1 cellular context compared by ENCODE assay signal in the genomic region with DNA sequence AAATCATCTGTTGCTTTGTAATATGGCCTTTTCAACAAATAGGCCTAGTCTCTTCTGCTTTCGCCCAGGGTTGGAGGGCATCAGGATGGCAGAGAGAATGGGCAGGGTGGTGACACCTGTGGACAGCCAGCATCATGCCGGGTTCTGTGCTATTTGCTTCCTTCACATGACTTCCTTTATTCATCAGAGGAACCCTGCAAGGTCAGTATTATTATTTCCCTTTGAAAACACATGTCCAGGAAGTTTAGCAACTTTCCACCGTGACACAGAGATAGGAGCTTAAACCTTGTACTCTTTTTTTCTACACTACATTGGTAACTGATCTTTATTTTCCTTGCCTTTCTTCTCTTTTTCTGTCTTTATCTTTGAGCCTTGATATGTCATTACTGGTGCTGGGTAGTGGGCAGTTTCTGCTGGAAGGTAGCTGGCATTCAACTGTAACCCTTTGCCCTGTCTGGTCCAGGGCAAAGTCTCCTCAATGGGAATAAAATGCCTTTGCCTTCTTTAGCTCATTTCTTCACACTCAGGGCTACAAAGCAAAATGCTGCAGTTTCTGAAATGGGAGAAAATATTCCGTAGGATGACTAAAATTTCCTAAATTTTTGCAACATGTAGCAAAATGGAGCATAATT.
A peak's percentile ranks its signal among the peaks of the same experiment; 100 is the strongest.
TF ChIP-seq lines count a peak whose summit lies in the region.

No MANE protein-coding gene starts in this region.

TF ChIP-seq in HepG2, 621 proteins besides CTCF, POLR2A, EP300 and RAD21 (continues in another document):
- TF ChIP-seq USF2 (IDR thresholded peaks at IDR 0.05; ENCODE audit: low read depth, low read length), result no peak
- no peak for TF ChIP-seq USF2 (CRISPR knock-in tag; IDR thresholded peaks at IDR 0.05; ENCODE audit: borderline replicate concordance)
- TF ChIP-seq ZNF136 (CRISPR knock-in tag; IDR thresholded peaks at IDR 0.05; ENCODE audit: low read depth), result no peak
- TF ChIP-seq TOE1 (CRISPR knock-in tag; IDR thresholded peaks at IDR 0.05), result no peak
- 0 out of 2 replicates have a peak, but pooled peaks have one; percentile 21 for TF ChIP-seq ZNF292 (CRISPR knock-in tag; IDR thresholded peaks at IDR 0.05; ENCODE audit: borderline replicate concordance, low read depth)
- TF ChIP-seq ZNF724P (CRISPR knock-in tag; IDR thresholded peaks at IDR 0.05; ENCODE audit: borderline replicate concordance), result no peak
- no peak for TF ChIP-seq SETDB1 (CRISPR knock-in tag; IDR thresholded peaks at IDR 0.05; ENCODE audit: borderline replicate concordance)
- no peak for TF ChIP-seq ZNF546 (CRISPR knock-in tag; conservative IDR thresholded peaks at IDR 0.05)
- TF ChIP-seq THAP11 (CRISPR knock-in tag; IDR thresholded peaks at IDR 0.05), result no peak; the same call in 1 of the 2 replicates
- TF ChIP-seq PCBP2 (optimal IDR thresholded peaks at IDR 0.05; ENCODE audit: low read depth, low read length, poor library complexity, severe bottlenecking), result no peak
- peak; percentile 88 for TF ChIP-seq SAP130 (CRISPR knock-in tag; IDR thresholded peaks at IDR 0.05; ENCODE audit: low read depth)
- no peak for TF ChIP-seq ZNF75D (CRISPR knock-in tag; IDR thresholded peaks at IDR 0.05; ENCODE audit: borderline replicate concordance)
- TF ChIP-seq, protein P1, sequence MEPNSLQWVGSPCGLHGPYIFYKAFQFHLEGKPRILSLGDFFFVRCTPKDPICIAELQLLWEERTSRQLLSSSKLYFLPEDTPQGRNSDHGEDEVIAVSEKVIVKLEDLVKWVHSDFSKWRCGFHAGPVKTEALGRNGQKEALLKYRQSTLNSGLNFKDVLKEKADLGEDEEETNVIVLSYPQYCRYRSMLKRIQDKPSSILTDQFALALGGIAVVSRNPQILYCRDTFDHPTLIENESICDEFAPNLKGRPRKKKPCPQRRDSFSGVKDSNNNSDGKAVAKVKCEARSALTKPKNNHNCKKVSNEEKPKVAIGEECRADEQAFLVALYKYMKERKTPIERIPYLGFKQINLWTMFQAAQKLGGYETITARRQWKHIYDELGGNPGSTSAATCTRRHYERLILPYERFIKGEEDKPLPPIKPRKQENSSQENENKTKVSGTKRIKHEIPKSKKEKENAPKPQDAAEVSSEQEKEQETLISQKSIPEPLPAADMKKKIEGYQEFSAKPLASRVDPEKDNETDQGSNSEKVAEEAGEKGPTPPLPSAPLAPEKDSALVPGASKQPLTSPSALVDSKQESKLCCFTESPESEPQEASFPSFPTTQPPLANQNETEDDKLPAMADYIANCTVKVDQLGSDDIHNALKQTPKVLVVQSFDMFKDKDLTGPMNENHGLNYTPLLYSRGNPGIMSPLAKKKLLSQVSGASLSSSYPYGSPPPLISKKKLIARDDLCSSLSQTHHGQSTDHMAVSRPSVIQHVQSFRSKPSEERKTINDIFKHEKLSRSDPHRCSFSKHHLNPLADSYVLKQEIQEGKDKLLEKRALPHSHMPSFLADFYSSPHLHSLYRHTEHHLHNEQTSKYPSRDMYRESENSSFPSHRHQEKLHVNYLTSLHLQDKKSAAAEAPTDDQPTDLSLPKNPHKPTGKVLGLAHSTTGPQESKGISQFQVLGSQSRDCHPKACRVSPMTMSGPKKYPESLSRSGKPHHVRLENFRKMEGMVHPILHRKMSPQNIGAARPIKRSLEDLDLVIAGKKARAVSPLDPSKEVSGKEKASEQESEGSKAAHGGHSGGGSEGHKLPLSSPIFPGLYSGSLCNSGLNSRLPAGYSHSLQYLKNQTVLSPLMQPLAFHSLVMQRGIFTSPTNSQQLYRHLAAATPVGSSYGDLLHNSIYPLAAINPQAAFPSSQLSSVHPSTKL (CRISPR knock-in tag; IDR thresholded peaks at IDR 0.05), result peak; percentile 88
- 0 out of 2 replicates have a peak, but pooled peaks have one; percentile 34 for TF ChIP-seq ZFP36L1 (CRISPR knock-in tag; IDR thresholded peaks at IDR 0.05)
- no peak for TF ChIP-seq SMC3 (IDR thresholded peaks at IDR 0.05; ENCODE audit: low read length)
- TF ChIP-seq ZBTB43 (CRISPR knock-in tag; conservative IDR thresholded peaks at IDR 0.05), result peak; percentile 74
- TF ChIP-seq PITX1 (CRISPR knock-in tag; IDR thresholded peaks at IDR 0.05), result peak; percentile 23; the same call in 1 of the 2 replicates
- peak; percentile 25; the same call in 1 of the 2 replicates for TF ChIP-seq ZNF652 (CRISPR knock-in tag; IDR thresholded peaks at IDR 0.05; ENCODE audit: borderline replicate concordance, low read depth)
- TF ChIP-seq FOXM1 (CRISPR knock-in tag; IDR thresholded peaks at IDR 0.05), result no peak
- TF ChIP-seq ZNF543 (CRISPR knock-in tag; IDR thresholded peaks at IDR 0.05), result no peak
- TF ChIP-seq NFRKB (IDR thresholded peaks at IDR 0.05), result no peak
- no peak for TF ChIP-seq ZNF232 (CRISPR knock-in tag; IDR thresholded peaks at IDR 0.05; ENCODE audit: borderline replicate concordance)
- TF ChIP-seq ZSCAN21 (CRISPR knock-in tag; IDR thresholded peaks at IDR 0.05; ENCODE audit: borderline replicate concordance), result no peak
- TF ChIP-seq HOMEZ (CRISPR knock-in tag; IDR thresholded peaks at IDR 0.05; ENCODE audit: low read depth), result peak; percentile 41; the same call in 1 of the 2 replicates
- no peak for TF ChIP-seq NONO (IDR thresholded peaks at IDR 0.05)
- TF ChIP-seq NONO (CRISPR knock-in tag; conservative IDR thresholded peaks at IDR 0.05), result no peak
- TF ChIP-seq ZSCAN22 (CRISPR knock-in tag; IDR thresholded peaks at IDR 0.05), result no peak
- TF ChIP-seq ZNF644 (CRISPR knock-in tag; IDR thresholded peaks at IDR 0.05; ENCODE audit: low read depth), result 0 out of 2 replicates have a peak, but pooled peaks have one; percentile 8
- TF ChIP-seq, protein P2, sequence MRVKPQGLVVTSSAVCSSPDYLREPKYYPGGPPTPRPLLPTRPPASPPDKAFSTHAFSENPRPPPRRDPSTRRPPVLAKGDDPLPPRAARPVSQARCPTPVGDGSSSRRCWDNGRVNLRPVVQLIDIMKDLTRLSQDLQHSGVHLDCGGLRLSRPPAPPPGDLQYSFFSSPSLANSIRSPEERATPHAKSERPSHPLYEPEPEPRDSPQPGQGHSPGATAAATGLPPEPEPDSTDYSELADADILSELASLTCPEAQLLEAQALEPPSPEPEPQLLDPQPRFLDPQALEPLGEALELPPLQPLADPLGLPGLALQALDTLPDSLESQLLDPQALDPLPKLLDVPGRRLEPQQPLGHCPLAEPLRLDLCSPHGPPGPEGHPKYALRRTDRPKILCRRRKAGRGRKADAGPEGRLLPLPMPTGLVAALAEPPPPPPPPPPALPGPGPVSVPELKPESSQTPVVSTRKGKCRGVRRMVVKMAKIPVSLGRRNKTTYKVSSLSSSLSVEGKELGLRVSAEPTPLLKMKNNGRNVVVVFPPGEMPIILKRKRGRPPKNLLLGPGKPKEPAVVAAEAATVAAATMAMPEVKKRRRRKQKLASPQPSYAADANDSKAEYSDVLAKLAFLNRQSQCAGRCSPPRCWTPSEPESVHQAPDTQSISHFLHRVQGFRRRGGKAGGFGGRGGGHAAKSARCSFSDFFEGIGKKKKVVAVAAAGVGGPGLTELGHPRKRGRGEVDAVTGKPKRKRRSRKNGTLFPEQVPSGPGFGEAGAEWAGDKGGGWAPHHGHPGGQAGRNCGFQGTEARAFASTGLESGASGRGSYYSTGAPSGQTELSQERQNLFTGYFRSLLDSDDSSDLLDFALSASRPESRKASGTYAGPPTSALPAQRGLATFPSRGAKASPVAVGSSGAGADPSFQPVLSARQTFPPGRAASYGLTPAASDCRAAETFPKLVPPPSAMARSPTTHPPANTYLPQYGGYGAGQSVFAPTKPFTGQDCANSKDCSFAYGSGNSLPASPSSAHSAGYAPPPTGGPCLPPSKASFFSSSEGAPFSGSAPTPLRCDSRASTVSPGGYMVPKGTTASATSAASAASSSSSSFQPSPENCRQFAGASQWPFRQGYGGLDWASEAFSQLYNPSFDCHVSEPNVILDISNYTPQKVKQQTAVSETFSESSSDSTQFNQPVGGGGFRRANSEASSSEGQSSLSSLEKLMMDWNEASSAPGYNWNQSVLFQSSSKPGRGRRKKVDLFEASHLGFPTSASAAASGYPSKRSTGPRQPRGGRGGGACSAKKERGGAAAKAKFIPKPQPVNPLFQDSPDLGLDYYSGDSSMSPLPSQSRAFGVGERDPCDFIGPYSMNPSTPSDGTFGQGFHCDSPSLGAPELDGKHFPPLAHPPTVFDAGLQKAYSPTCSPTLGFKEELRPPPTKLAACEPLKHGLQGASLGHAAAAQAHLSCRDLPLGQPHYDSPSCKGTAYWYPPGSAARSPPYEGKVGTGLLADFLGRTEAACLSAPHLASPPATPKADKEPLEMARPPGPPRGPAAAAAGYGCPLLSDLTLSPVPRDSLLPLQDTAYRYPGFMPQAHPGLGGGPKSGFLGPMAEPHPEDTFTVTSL (CRISPR knock-in tag; IDR thresholded peaks at IDR 0.05; ENCODE audit: borderline replicate concordance), result peak; percentile 80; the same call in 1 of the 2 replicates
- TF ChIP-seq ZBTB38 (CRISPR knock-in tag; IDR thresholded peaks at IDR 0.05), result no peak
- TF ChIP-seq KDM3A (CRISPR knock-in tag; IDR thresholded peaks at IDR 0.05; ENCODE audit: low read depth), result no peak
- peak; percentile 21 for TF ChIP-seq PHF5A (CRISPR knock-in tag; IDR thresholded peaks at IDR 0.05; ENCODE audit: low read depth, unreplicated experiment)
- no peak for TF ChIP-seq NFIB (CRISPR knock-in tag; IDR thresholded peaks at IDR 0.05; ENCODE audit: borderline replicate concordance)
- TF ChIP-seq ZNF431 (CRISPR knock-in tag; IDR thresholded peaks at IDR 0.05; ENCODE audit: borderline replicate concordance, low read depth), result no peak
- no peak for TF ChIP-seq SOX13 (IDR thresholded peaks at IDR 0.05)
- TF ChIP-seq SOX13 (CRISPR knock-in tag; conservative IDR thresholded peaks at IDR 0.05 in 1 of 2, IDR thresholded peaks at IDR 0.05 in 1 of 2), result peak in 1 of 2 experiments; percentile 88; a peak in 2 of 4 replicates
- 0 out of 2 replicates have a peak, but pooled peaks have one; percentile 23 for TF ChIP-seq ZMAT3 (CRISPR knock-in tag; conservative IDR thresholded peaks at IDR 0.05)
- 0 out of 2 replicates have a peak, but pooled peaks have one; percentile 15 for TF ChIP-seq ZNF124 (CRISPR knock-in tag; IDR thresholded peaks at IDR 0.05)
- no peak for TF ChIP-seq CC2D1A (CRISPR knock-in tag; IDR thresholded peaks at IDR 0.05)
- TF ChIP-seq, protein P3, sequence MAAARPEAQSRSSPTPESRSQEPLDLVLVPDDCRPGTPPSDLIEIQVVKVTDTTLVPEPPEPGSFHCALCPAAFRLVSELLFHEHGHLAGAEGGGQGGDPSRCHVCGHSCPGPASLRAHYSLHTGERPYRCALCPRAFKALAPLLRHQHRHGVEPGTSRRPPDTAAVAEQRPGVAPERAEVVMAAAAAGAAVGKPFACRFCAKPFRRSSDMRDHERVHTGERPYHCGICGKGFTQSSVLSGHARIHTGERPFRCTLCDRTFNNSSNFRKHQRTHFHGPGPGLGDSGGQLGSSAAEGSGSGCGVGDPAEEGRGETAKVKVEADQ (CRISPR knock-in tag; IDR thresholded peaks at IDR 0.05; ENCODE audit: borderline replicate concordance), result no peak
- TF ChIP-seq, protein P4, sequence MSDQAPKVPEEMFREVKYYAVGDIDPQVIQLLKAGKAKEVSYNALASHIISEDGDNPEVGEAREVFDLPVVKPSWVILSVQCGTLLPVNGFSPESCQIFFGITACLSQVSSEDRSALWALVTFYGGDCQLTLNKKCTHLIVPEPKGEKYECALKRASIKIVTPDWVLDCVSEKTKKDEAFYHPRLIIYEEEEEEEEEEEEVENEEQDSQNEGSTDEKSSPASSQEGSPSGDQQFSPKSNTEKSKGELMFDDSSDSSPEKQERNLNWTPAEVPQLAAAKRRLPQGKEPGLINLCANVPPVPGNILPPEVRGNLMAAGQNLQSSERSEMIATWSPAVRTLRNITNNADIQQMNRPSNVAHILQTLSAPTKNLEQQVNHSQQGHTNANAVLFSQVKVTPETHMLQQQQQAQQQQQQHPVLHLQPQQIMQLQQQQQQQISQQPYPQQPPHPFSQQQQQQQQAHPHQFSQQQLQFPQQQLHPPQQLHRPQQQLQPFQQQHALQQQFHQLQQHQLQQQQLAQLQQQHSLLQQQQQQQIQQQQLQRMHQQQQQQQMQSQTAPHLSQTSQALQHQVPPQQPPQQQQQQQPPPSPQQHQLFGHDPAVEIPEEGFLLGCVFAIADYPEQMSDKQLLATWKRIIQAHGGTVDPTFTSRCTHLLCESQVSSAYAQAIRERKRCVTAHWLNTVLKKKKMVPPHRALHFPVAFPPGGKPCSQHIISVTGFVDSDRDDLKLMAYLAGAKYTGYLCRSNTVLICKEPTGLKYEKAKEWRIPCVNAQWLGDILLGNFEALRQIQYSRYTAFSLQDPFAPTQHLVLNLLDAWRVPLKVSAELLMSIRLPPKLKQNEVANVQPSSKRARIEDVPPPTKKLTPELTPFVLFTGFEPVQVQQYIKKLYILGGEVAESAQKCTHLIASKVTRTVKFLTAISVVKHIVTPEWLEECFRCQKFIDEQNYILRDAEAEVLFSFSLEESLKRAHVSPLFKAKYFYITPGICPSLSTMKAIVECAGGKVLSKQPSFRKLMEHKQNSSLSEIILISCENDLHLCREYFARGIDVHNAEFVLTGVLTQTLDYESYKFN (CRISPR knock-in tag; conservative IDR thresholded peaks at IDR 0.05), result peak; percentile 89
